Comparison of ENCODE assay signal across 11 cellular contexts in genomic region chr3:31242026-31242455, GRCh38.
DNase-seq lines count a peak whose midpoint lies in the region; ATAC-seq lines count a peak whose summit lies in the region.
"Had no signal": no experiment of that assay in that cellular context is flagged by ENCODE, and none has a peak within 500 bp of the region (broad histone marks: within the 10 kb centered on the region; RNA-seq: fewer than 3 reads in every experiment).

No MANE protein-coding gene starts in this region.

- in situ Hi-C loops in G401 (cut with HindIII; ENCODE audit: low sequenced_read_pairs) = no loop called here

- no peak overlapping the region for H3K4me3 Mint-ChIP-seq in activated naive CD8-positive, alpha-beta T cell treated with anti-CD3 and anti-CD28 coated beads, Interleukin-2, amount 50 U/mL, for 24 hours
- H3K4me3 Mint-ChIP-seq in activated CD8-positive, alpha-beta memory T cell treated with anti-CD3 and anti-CD28 coated beads, Interleukin-2, amount 10 ng/mL, durations not matched to agents 7 days and 5 days = no peak overlapping the region
- no peak overlapping the region for H3K4me3 Mint-ChIP-seq in activated T-helper 2 cell treated with anti-CD3 and anti-CD28 coated beads, Interferon-gamma antibody, Interleukin-2, Interleukin-4, amounts not matched to agents 10 μg/mL and 5 μg/mL and 100 μg/mL, durations not matched to agents 14 hours and 24 hours and 36 hours (ENCODE audit: low read depth)

- DNase-seq in activated CD4-positive, CD25-positive, alpha-beta regulatory T cell treated with anti-CD3 and anti-CD28 coated beads, Interleukin-2, amount 50 U/mL, for 72 hours = no peak
- DNase-seq in activated naive CD8-positive, alpha-beta T cell treated with anti-CD3 and anti-CD28 coated beads, Interleukin-2, amount 50 U/mL, for 24 hours = no peak
- DNase-seq in G401 (ENCODE audit: low spot score) = no peak
- DNase-seq in activated CD8-positive, alpha-beta memory T cell treated with anti-CD3 and anti-CD28 coated beads, Interleukin-2, amount 10 ng/mL, durations not matched to agents 7 days and 5 days = no peak
- DNase-seq in activated T-helper 2 cell treated with anti-CD3 and anti-CD28 coated beads, Interferon-gamma antibody, Interleukin-2, Interleukin-4, amounts not matched to agents 10 μg/mL and 5 μg/mL and 100 μg/mL, durations not matched to agents 14 hours and 24 hours and 36 hours (ENCODE audit: low spot score) = no peak
- DNase-seq: lower lobe of right lung, SIG-M5, substantia nigra had no signal

- CTCF ChIA-PET in activated CD8-positive, alpha-beta memory T cell treated with anti-CD3 and anti-CD28 coated beads, Interleukin-2, amount 10 ng/mL, durations not matched to agents 7 days and 5 days (lab: Charles Lee) = no interaction called here

- peaks cover 7% of the 10 kb centered on the region for H3K9me3 Mint-ChIP-seq in activated naive CD8-positive, alpha-beta T cell treated with anti-CD3 and anti-CD28 coated beads, Interleukin-2, amount 50 U/mL, for 24 hours
- no peaks in the 10 kb centered on the region for H3K9me3 Mint-ChIP-seq in activated CD8-positive, alpha-beta memory T cell treated with anti-CD3 and anti-CD28 coated beads, Interleukin-2, amount 10 ng/mL, durations not matched to agents 7 days and 5 days (ENCODE audit: low read depth)
- no peaks in the 10 kb centered on the region for H3K9me3 Mint-ChIP-seq in activated T-helper 2 cell treated with anti-CD3 and anti-CD28 coated beads, Interferon-gamma antibody, Interleukin-2, Interleukin-4, amounts not matched to agents 10 μg/mL and 5 μg/mL and 100 μg/mL, durations not matched to agents 14 hours and 24 hours and 36 hours

- ATAC-seq in activated CD4-positive, CD25-positive, alpha-beta regulatory T cell treated with anti-CD3 and anti-CD28 coated beads, Interleukin-2, amount 50 U/mL, for 24 hours = peak; percentile 79 to 87
- ATAC-seq in GM21528 (IDR thresholded peaks at IDR 0.05; ENCODE audit: low FRiP score, unreplicated experiment) (peak; percentile 65), HG03066 (IDR thresholded peaks at IDR 0.05; ENCODE audit: low read depth, unreplicated experiment) (peak; percentile 41)
- peak; percentile 81 for ATAC-seq in activated naive CD8-positive, alpha-beta T cell treated with anti-CD3 and anti-CD28 coated beads, Interleukin-2, amount 50 U/mL, for 24 hours
- ATAC-seq in activated CD8-positive, alpha-beta memory T cell treated with anti-CD3 and anti-CD28 coated beads, Interleukin-2, amount 10 ng/mL, durations not matched to agents 7 days and 5 days = no peak

- H3K27ac Mint-ChIP-seq in activated naive CD8-positive, alpha-beta T cell treated with anti-CD3 and anti-CD28 coated beads, Interleukin-2, amount 50 U/mL, for 24 hours = peak overlapping the region; percentile 11
- H3K27ac Mint-ChIP-seq in activated CD8-positive, alpha-beta memory T cell treated with anti-CD3 and anti-CD28 coated beads, Interleukin-2, amount 10 ng/mL, durations not matched to agents 7 days and 5 days = no peak overlapping the region
- H3K27ac Mint-ChIP-seq in activated T-helper 2 cell treated with anti-CD3 and anti-CD28 coated beads, Interferon-gamma antibody, Interleukin-2, Interleukin-4, amounts not matched to agents 10 μg/mL and 5 μg/mL and 100 μg/mL, durations not matched to agents 14 hours and 24 hours and 36 hours = no peak overlapping the region

- H3K27me3 Mint-ChIP-seq in activated naive CD8-positive, alpha-beta T cell treated with anti-CD3 and anti-CD28 coated beads, Interleukin-2, amount 50 U/mL, for 24 hours = no peaks in the 10 kb centered on the region
- peaks cover 2% of the 10 kb centered on the region for H3K27me3 Mint-ChIP-seq in activated CD8-positive, alpha-beta memory T cell treated with anti-CD3 and anti-CD28 coated beads, Interleukin-2, amount 10 ng/mL, durations not matched to agents 7 days and 5 days
- peaks cover 22% of the 10 kb centered on the region for H3K27me3 Mint-ChIP-seq in activated T-helper 2 cell treated with anti-CD3 and anti-CD28 coated beads, Interferon-gamma antibody, Interleukin-2, Interleukin-4, amounts not matched to agents 10 μg/mL and 5 μg/mL and 100 μg/mL, durations not matched to agents 14 hours and 24 hours and 36 hours (ENCODE audit: low read depth)

- no peaks in the 10 kb centered on the region for H3K36me3 Mint-ChIP-seq in activated naive CD8-positive, alpha-beta T cell treated with anti-CD3 and anti-CD28 coated beads, Interleukin-2, amount 50 U/mL, for 24 hours (ENCODE audit: low read depth)
- H3K36me3 Mint-ChIP-seq in activated CD8-positive, alpha-beta memory T cell treated with anti-CD3 and anti-CD28 coated beads, Interleukin-2, amount 10 ng/mL, durations not matched to agents 7 days and 5 days = peaks cover 4% of the 10 kb centered on the region
- no peaks in the 10 kb centered on the region for H3K36me3 Mint-ChIP-seq in activated T-helper 2 cell treated with anti-CD3 and anti-CD28 coated beads, Interferon-gamma antibody, Interleukin-2, Interleukin-4, amounts not matched to agents 10 μg/mL and 5 μg/mL and 100 μg/mL, durations not matched to agents 14 hours and 24 hours and 36 hours (ENCODE audit: low read depth)

- intact Hi-C loops in activated T-helper 2 cell treated with anti-CD3 and anti-CD28 coated beads, Interferon-gamma antibody, Interleukin-2, Interleukin-4, amounts not matched to agents 10 μg/mL and 5 μg/mL and 100 μg/mL, durations not matched to agents 14 hours and 24 hours and 36 hours (cut with micrococcal nuclease) = no loop called here

- H3K4me1 Mint-ChIP-seq in activated naive CD8-positive, alpha-beta T cell treated with anti-CD3 and anti-CD28 coated beads, Interleukin-2, amount 50 U/mL, for 24 hours = peaks cover 27% of the 10 kb centered on the region
- no peaks in the 10 kb centered on the region for H3K4me1 Mint-ChIP-seq in activated CD8-positive, alpha-beta memory T cell treated with anti-CD3 and anti-CD28 coated beads, Interleukin-2, amount 10 ng/mL, durations not matched to agents 7 days and 5 days
- peaks cover 18% of the 10 kb centered on the region for H3K4me1 Mint-ChIP-seq in activated T-helper 2 cell treated with anti-CD3 and anti-CD28 coated beads, Interferon-gamma antibody, Interleukin-2, Interleukin-4, amounts not matched to agents 10 μg/mL and 5 μg/mL and 100 μg/mL, durations not matched to agents 14 hours and 24 hours and 36 hours (ENCODE audit: low read depth)
